16 cellular contexts compared by ENCODE assay signal in the genomic region with DNA sequence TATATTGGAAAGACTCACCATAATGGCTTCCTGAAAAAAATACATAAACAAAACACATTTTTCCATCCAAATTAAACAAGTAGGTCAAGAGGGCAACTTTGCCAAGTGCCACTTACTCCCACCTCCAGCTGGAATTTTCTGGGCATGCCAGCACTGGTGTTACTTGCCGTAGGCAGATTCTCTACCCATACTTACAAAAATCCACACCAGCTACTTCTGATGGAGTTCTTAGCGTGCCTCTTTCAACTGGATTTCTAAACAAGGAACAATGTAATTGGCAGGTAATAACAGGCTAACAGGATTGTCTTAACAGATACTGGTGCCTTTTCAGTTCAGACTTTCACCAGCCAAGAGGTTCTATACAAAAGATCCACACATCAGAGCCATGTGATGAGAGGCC.
DNase-seq lines count a peak whose midpoint lies in the region; ATAC-seq and TF ChIP-seq lines count a peak whose summit lies in the region.
"Had no signal": no experiment of that assay in that cellular context is flagged by ENCODE, and none has a peak within 500 bp of the region (broad histone marks: within the 10 kb centered on the region; RNA-seq: fewer than 3 reads in every experiment).

No MANE protein-coding gene starts in this region.

- 58 to 62% methylated on average over 2 of the region's 2 CpGs for WGBS in GM23248 (ENCODE audit: low coverage in 1 of 2, low lambda C conversion rate in 2 of 2, missing lambda C conversion rate in 2 of 2), 2 experiments

- no peaks in the 10 kb centered on the region for H3K9me3 Mint-ChIP-seq in activated naive CD4-positive, alpha-beta T cell treated with anti-CD3 and anti-CD28 coated beads for 36 hours
- H3K9me3 Mint-ChIP-seq in activated T-helper 1 cell treated with anti-CD3 and anti-CD28 coated beads, Interleukin-12 subunit alpha, Interleukin-12 subunit beta, Interleukin-2, Interleukin-4 antibody, amounts not matched to agents 30 ng/mL and 10 ng/mL and 1 ng/mL, durations not matched to agents 14 hours and 24 hours and 36 hours = peaks cover 6% of the 10 kb centered on the region
- peaks cover 4% of the 10 kb centered on the region for H3K9me3 Mint-ChIP-seq in glutamatergic neuron (ENCODE audit: unreplicated experiment)
- H3K9me3 Mint-ChIP-seq: dendritic cell treated with granulocyte-macrophage colony-stimulating factor and Interleukin-4, amounts not matched to agents 40 ng/mL and 50 ng/mL, for 4 days; stimulated activated effector memory CD8-positive, alpha-beta T cell treated with anti-CD3 and anti-CD28 coated beads, Interleukin-12 subunit alpha, Interleukin-12 subunit beta, amount 100 ng/mL, for 72 hours had no signal

- no peak for TF ChIP-seq POLR2A in uterus (IDR thresholded peaks at IDR 0.05)

- peaks cover 90% of the 10 kb centered on the region for H3K4me1 Mint-ChIP-seq in activated naive CD4-positive, alpha-beta T cell treated with anti-CD3 and anti-CD28 coated beads for 36 hours (ENCODE audit: low read depth)
- H3K4me1 Mint-ChIP-seq in activated T-helper 1 cell treated with anti-CD3 and anti-CD28 coated beads, Interleukin-12 subunit alpha, Interleukin-12 subunit beta, Interleukin-2, Interleukin-4 antibody, amounts not matched to agents 30 ng/mL and 10 ng/mL and 1 ng/mL, durations not matched to agents 14 hours and 24 hours and 36 hours (ENCODE audit: low read depth) = peaks cover 85% of the 10 kb centered on the region
- H3K4me1 Mint-ChIP-seq in glutamatergic neuron (ENCODE audit: low read depth, unreplicated experiment) = peaks cover 19% of the 10 kb centered on the region

- no peak for ATAC-seq in HG03565 (IDR thresholded peaks at IDR 0.05; ENCODE audit: unreplicated experiment)
- ATAC-seq: sciatic nerve had no signal

- H3K36me3 Mint-ChIP-seq in activated naive CD4-positive, alpha-beta T cell treated with anti-CD3 and anti-CD28 coated beads for 36 hours (ENCODE audit: low read depth) = no peaks in the 10 kb centered on the region
- H3K36me3 Mint-ChIP-seq in activated T-helper 1 cell treated with anti-CD3 and anti-CD28 coated beads, Interleukin-12 subunit alpha, Interleukin-12 subunit beta, Interleukin-2, Interleukin-4 antibody, amounts not matched to agents 30 ng/mL and 10 ng/mL and 1 ng/mL, durations not matched to agents 14 hours and 24 hours and 36 hours (ENCODE audit: low read depth) = peaks cover 34% of the 10 kb centered on the region
- H3K36me3 Mint-ChIP-seq in glutamatergic neuron (ENCODE audit: unreplicated experiment) = no peaks in the 10 kb centered on the region

- H3K9me2 ChIP-seq in GM23248 (ENCODE audit: insufficient read depth) = no peaks in the 10 kb centered on the region

- CTCF ChIA-PET in activated naive CD4-positive, alpha-beta T cell treated with anti-CD3 and anti-CD28 coated beads for 36 hours (lab: Charles Lee) = interaction anchor here (0.6 to 2.8 kb wide), 4 partner anchors 11 to 302 kb away, joined by 3 to 11 read pairs (median 7); a partner anchor contains a TSS

- 0 out of 2 replicates have a peak, but pooled peaks cover 7% of the 10 kb centered on the region for H3F3A ChIP-seq in GM23248 (ENCODE audit: insufficient read depth)

- H3K27ac ChIP-seq in uterus (peak overlapping the region; percentile 58 to 63), GM23248 (no peak overlapping the region)

- H3K4me3 Mint-ChIP-seq in activated naive CD4-positive, alpha-beta T cell treated with anti-CD3 and anti-CD28 coated beads for 36 hours = no peak overlapping the region
- no peak overlapping the region for H3K4me3 Mint-ChIP-seq in activated T-helper 1 cell treated with anti-CD3 and anti-CD28 coated beads, Interleukin-12 subunit alpha, Interleukin-12 subunit beta, Interleukin-2, Interleukin-4 antibody, amounts not matched to agents 30 ng/mL and 10 ng/mL and 1 ng/mL, durations not matched to agents 14 hours and 24 hours and 36 hours
- no peak overlapping the region for H3K4me3 Mint-ChIP-seq in glutamatergic neuron (ENCODE audit: unreplicated experiment)
- H3K4me3 Mint-ChIP-seq: dendritic cell treated with granulocyte-macrophage colony-stimulating factor and Interleukin-4, amounts not matched to agents 40 ng/mL and 50 ng/mL, for 4 days had no signal

- no peaks in the 10 kb centered on the region for H3K79me2 ChIP-seq in GM23248 (ENCODE audit: insufficient read depth)

- H3K27me3 Mint-ChIP-seq in activated naive CD4-positive, alpha-beta T cell treated with anti-CD3 and anti-CD28 coated beads for 36 hours (ENCODE audit: low read depth) = no peaks in the 10 kb centered on the region
- H3K27me3 Mint-ChIP-seq in activated T-helper 1 cell treated with anti-CD3 and anti-CD28 coated beads, Interleukin-12 subunit alpha, Interleukin-12 subunit beta, Interleukin-2, Interleukin-4 antibody, amounts not matched to agents 30 ng/mL and 10 ng/mL and 1 ng/mL, durations not matched to agents 14 hours and 24 hours and 36 hours (ENCODE audit: insufficient read depth) = no peaks in the 10 kb centered on the region
- peaks cover 2% of the 10 kb centered on the region for H3K27me3 Mint-ChIP-seq in glutamatergic neuron (ENCODE audit: unreplicated experiment)
- H3K27me3 Mint-ChIP-seq: dendritic cell treated with granulocyte-macrophage colony-stimulating factor and Interleukin-4, amounts not matched to agents 40 ng/mL and 50 ng/mL, for 4 days had no signal

- in situ Hi-C loops in GM23248 (cut with MboI) = no loop called here

- no peaks in the 10 kb centered on the region for H4K20me1 ChIP-seq in GM23248 (ENCODE audit: insufficient read depth)

- peak overlapping the region; percentile 8 for H3K27ac Mint-ChIP-seq in activated naive CD4-positive, alpha-beta T cell treated with anti-CD3 and anti-CD28 coated beads for 36 hours
- H3K27ac Mint-ChIP-seq in activated T-helper 1 cell treated with anti-CD3 and anti-CD28 coated beads, Interleukin-12 subunit alpha, Interleukin-12 subunit beta, Interleukin-2, Interleukin-4 antibody, amounts not matched to agents 30 ng/mL and 10 ng/mL and 1 ng/mL, durations not matched to agents 14 hours and 24 hours and 36 hours = peak overlapping the region; percentile 91
- H3K27ac Mint-ChIP-seq in glutamatergic neuron (ENCODE audit: unreplicated experiment) = peak overlapping the region; percentile 8
- H3K27ac Mint-ChIP-seq: dendritic cell treated with granulocyte-macrophage colony-stimulating factor and Interleukin-4, amounts not matched to agents 40 ng/mL and 50 ng/mL, for 4 days had no signal

- no peak for DNase-seq in activated naive CD4-positive, alpha-beta T cell treated with anti-CD3 and anti-CD28 coated beads for 36 hours
- DNase-seq in activated naive CD4-positive, alpha-beta T cell (lab: John Stamatoyannopoulos, UW) = no peak
- no peak for DNase-seq in activated T-helper 1 cell treated with anti-CD3 and anti-CD28 coated beads, Interleukin-12 subunit alpha, Interleukin-12 subunit beta, Interleukin-2, Interleukin-4 antibody, amounts not matched to agents 30 ng/mL and 10 ng/mL and 1 ng/mL, durations not matched to agents 14 hours and 24 hours and 36 hours (ENCODE audit: low spot score)
- DNase-seq in glutamatergic neuron (no peak), uterus (no peak), GM23248 (no peak), NCI-H1105 treated with DMSO at 0.1 percent for 48 hours (lab: John Stamatoyannopoulos, UW) (no peak)
- DNase-seq: activated CD8-positive, alpha-beta memory T cell treated with anti-CD3 and anti-CD28 coated beads, Interleukin-2, amount 50 U/mL, for 4 hours; aorta; MM.1S; SHP77 had no signal

- intact Hi-C loops in activated naive CD4-positive, alpha-beta T cell treated with anti-CD3 and anti-CD28 coated beads for 36 hours (cut with micrococcal nuclease) = loop anchor here (1.0 to 2.0 kb wide), 14 partner anchors 10 to 1160 kb away; a partner anchor contains a TSS
- intact Hi-C loops in activated T-helper 1 cell treated with anti-CD3 and anti-CD28 coated beads, Interleukin-12 subunit alpha, Interleukin-12 subunit beta, Interleukin-2, Interleukin-4 antibody, amounts not matched to agents 30 ng/mL and 10 ng/mL and 1 ng/mL, durations not matched to agents 14 hours and 24 hours and 36 hours (cut with micrococcal nuclease) = loop anchor here (1.0 to 5.0 kb wide), 8 partner anchors 10 to 1916 kb away; a partner anchor contains a TSS
- intact Hi-C loops in uterus (cut with DNase I; ENCODE audit: low total_unique reads) = no loop called here

- no peaks in the 10 kb centered on the region for H3K27me3 ChIP-seq in uterus
- H3K27me3 ChIP-seq in GM23248 (replicated peaks; ENCODE audit: insufficient read depth) = no peaks in the 10 kb centered on the region
- H3K27me3 ChIP-seq: vagina had no signal

- H3K4me1 ChIP-seq in uterus = peaks cover 0 to 4% of the 10 kb centered on the region in 2 donors
- peaks cover 3% of the 10 kb centered on the region; the same call in 1 of the 2 replicates for H3K4me1 ChIP-seq in GM23248 (ENCODE audit: insufficient read depth)

- H3K4me3 ChIP-seq in uterus = no peak overlapping the region
- H3K4me3 ChIP-seq in GM23248 = no peak overlapping the region
- H3K4me3 ChIP-seq: vagina had no signal

- H3K4me2 ChIP-seq in GM23248 (ENCODE audit: unreplicated experiment) = no peak overlapping the region

- no peak overlapping the region for H2AFZ ChIP-seq in GM23248

- no peak overlapping the region for H3K9ac ChIP-seq in GM23248

- H3K9me3 ChIP-seq in uterus (no peaks in the 10 kb centered on the region), GM23248 (ENCODE audit: low read depth) (no peaks in the 10 kb centered on the region)
- H3K9me3 ChIP-seq: vagina had no signal

- no peaks in the 10 kb centered on the region for H3K36me3 ChIP-seq in uterus
- no peaks in the 10 kb centered on the region for H3K36me3 ChIP-seq in GM23248 (ENCODE audit: low read depth)
- H3K36me3 ChIP-seq: vagina had no signal

- no peak for TF ChIP-seq CTCF in glutamatergic neuron (IDR thresholded peaks at IDR 0.05; ENCODE audit: partially characterized antibody, unreplicated experiment)
- no peak for TF ChIP-seq CTCF in uterus (IDR thresholded peaks at IDR 0.05)

Comparison
In these comparisons a context has a peak if more than half of its experiments do, and no peak if none do; other contexts are left out.
1. H3K27ac Mint-ChIP-seq: peak in every context shown above with its lines; median percentile 91 in activated T-helper 1 cell treated with anti-CD3 and anti-CD28 coated beads, Interleukin-12 subunit alpha, Interleukin-12 subunit beta, Interleukin-2, Interleukin-4 antibody, amounts not matched to agents 30 ng/mL and 10 ng/mL and 1 ng/mL, durations not matched to agents 14 hours and 24 hours and 36 hours; 8 in activated naive CD4-positive, alpha-beta T cell treated with anti-CD3 and anti-CD28 coated beads for 36 hours; 8 in glutamatergic neuron.